In the genomic region with DNA sequence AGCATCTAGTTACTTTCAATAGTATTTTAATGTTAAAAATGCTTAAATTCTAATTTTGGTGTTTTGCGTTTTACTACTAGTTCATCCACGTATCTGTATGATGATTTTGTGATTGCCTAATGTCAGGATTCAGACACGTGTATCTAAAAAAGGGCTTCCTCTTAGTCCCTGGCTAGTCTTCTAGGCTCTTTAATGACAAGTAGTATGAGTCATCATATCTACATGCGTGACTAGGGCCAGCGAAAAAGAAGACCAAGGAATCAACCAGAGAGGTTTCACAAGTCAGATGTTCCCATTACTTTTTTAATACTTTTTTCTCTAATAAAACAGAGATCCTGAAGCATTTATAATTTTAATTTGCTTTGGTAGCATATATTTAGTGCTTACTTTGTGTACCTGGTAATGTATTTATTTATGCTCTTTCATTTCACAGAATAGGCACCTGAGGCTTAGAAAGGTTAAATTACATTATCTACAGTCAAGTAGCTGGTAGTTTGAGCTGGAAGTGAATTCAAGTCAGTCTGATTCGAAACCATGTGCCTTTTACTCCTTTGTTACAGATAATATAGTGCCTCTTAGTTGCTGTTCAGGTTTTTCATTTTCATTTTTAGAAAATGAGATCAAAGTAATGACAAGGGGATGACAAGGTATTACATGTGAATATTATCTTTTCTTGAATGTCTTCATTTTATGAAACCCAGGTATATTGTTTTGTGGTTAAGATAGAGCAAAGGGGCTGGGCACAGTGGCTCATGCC, we compare ENCODE assay signal across 8 cellular contexts.
DNase-seq lines count a peak whose midpoint lies in the region; ATAC-seq and TF ChIP-seq lines count a peak whose summit lies in the region.

No MANE protein-coding gene starts in this region.

- POLR2A ChIA-PET in CD8-positive, alpha-beta T cell (lab: Charles Lee), result no interaction called here

- no peaks in the 10 kb centered on the region for H3K27me3 ChIP-seq in CD8-positive, alpha-beta T cell (ENCODE audit: insufficient read depth, low read length)

- no peaks in the 10 kb centered on the region for H3K9me3 ChIP-seq in T-helper 17 cell (ENCODE audit: control insufficient read depth, low read length, poor library complexity, severe bottlenecking)
- no peaks in the 10 kb centered on the region for H3K9me3 ChIP-seq in CD8-positive, alpha-beta T cell (ENCODE audit: low read length)

- no peak overlapping the region for H3K27ac Mint-ChIP-seq in T-helper 17 cell
- no peak overlapping the region for H3K27ac Mint-ChIP-seq in CD8-positive, alpha-beta T cell

- intact Hi-C loops in CD8-positive, alpha-beta T cell (cut with DNase I, micrococcal nuclease), result no loop called here

- DNase-seq in DMS53 (lab: John Stamatoyannopoulos, UW) (peak; percentile 96), astrocyte of the spinal cord (ENCODE audit: low read depth, low spot score) (peak; percentile 29), D341Med (ENCODE audit: low spot score) (no peak), T-helper 17 cell (no peak), KG1 (lab: John Stamatoyannopoulos, UW) (no peak)
- DNase-seq in CD8-positive, alpha-beta T cell, result no peak

- H3K27ac ChIP-seq in CD8-positive, alpha-beta T cell (ENCODE audit: low read depth, low read length), result no peak overlapping the region

- H3K4me1 ChIP-seq in CD8-positive, alpha-beta T cell (ENCODE audit: insufficient read depth, low read length), result no peaks in the 10 kb centered on the region

- in situ Hi-C loops in astrocyte of the spinal cord (cut with HindIII; ENCODE audit: low sequenced_read_pairs), result no loop called here

- ATAC-seq in GM21381 (IDR thresholded peaks at IDR 0.05; ENCODE audit: unreplicated experiment) (peak; percentile 78), HG03571 (IDR thresholded peaks at IDR 0.05; ENCODE audit: unreplicated experiment) (peak; percentile 80), T-helper 17 cell (no peak)
- no peak for ATAC-seq in CD8-positive, alpha-beta T cell

- CTCF ChIA-PET in CD8-positive, alpha-beta T cell (lab: Charles Lee), result no interaction called here

- H3K4me1 Mint-ChIP-seq in T-helper 17 cell, result no peaks in the 10 kb centered on the region
- H3K4me1 Mint-ChIP-seq in CD8-positive, alpha-beta T cell (ENCODE audit: low read depth), result no peaks in the 10 kb centered on the region

- H3K9me3 Mint-ChIP-seq in CD8-positive, alpha-beta T cell, result peaks cover 2% of the 10 kb centered on the region

- no peak overlapping the region for H3K4me3 ChIP-seq in astrocyte of the spinal cord (ENCODE audit: low read depth, low read length)
- H3K4me3 ChIP-seq in CD8-positive, alpha-beta T cell (ENCODE audit: low read depth, low read length), result no peak overlapping the region

- no peaks in the 10 kb centered on the region for H3K27me3 Mint-ChIP-seq in T-helper 17 cell
- H3K27me3 Mint-ChIP-seq in CD8-positive, alpha-beta T cell (ENCODE audit: low read depth), result no peaks in the 10 kb centered on the region

- peaks cover 2% of the 10 kb centered on the region for H3K36me3 Mint-ChIP-seq in T-helper 17 cell (ENCODE audit: low read depth)
- H3K36me3 Mint-ChIP-seq in CD8-positive, alpha-beta T cell, result no peaks in the 10 kb centered on the region

- no peak overlapping the region for H3K4me3 Mint-ChIP-seq in T-helper 17 cell
- no peak overlapping the region for H3K4me3 Mint-ChIP-seq in CD8-positive, alpha-beta T cell

- TF ChIP-seq CTCF in astrocyte of the spinal cord (IDR thresholded peaks at IDR 0.05; ENCODE audit: low read depth, low read length), result no peak
- TF ChIP-seq CTCF in CD8-positive, alpha-beta T cell (IDR thresholded peaks at IDR 0.05), result no peak

- no peaks in the 10 kb centered on the region for H3K36me3 ChIP-seq in CD8-positive, alpha-beta T cell (ENCODE audit: insufficient read depth, low read length)

Comparison
In these comparisons a context has a peak if more than half of its experiments do, and no peak if none do; other contexts are left out.
1. DNase-seq: peak in DMS53 (single experiment) and astrocyte of the spinal cord (single experiment); none in D341Med (single experiment), T-helper 17 cell (0 of 3), CD8-positive, alpha-beta T cell (0 of 7) and KG1 (single experiment).
2. ATAC-seq: peak in GM21381 (single experiment) and HG03571 (single experiment); none in T-helper 17 cell (single experiment) and CD8-positive, alpha-beta T cell (single experiment).